Comparison of ENCODE assay signal across 15 cellular contexts in the genomic region with DNA sequence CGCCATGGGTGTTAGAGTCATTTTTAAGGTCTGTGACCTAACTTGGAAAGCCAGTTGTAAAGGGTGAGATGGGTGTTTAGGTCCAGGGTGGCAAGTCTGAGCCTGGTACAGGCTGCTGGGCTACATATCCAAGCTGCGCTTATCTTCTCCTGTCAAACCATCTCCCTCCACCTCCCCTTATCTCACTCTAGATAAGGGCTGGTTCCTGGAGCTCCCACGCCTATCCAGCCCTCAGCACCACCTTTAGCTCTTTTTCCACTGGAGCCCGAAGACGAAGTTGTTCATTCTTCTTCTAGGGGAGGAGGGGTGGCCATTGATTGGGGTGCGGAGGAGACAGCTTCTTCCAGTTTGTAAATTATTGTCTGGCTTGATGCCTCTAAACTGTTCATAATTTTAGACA. TPM values are rescaled to one million over a fixed set of nuclear protein-coding genes. Genes with fewer than 3 reads are reported as not detected.
DNase-seq lines count a peak whose midpoint lies in the region; ATAC-seq, FAIRE-seq and TF ChIP-seq lines count a peak whose summit lies in the region.
"Had no signal": no experiment of that assay in that cellular context is flagged by ENCODE, and none has a peak within 500 bp of the region (broad histone marks: within the 10 kb centered on the region; RNA-seq: fewer than 3 reads in every experiment).

No MANE protein-coding gene starts in this region.

- no peaks in the 10 kb centered on the region for H3K9me3 Mint-ChIP-seq in T-helper 2 cell treated with Interferon-gamma antibody and Interleukin-4, amounts not matched to agents 5 μg/mL and 100 μg/mL, for 36 hours
- H3K9me3 Mint-ChIP-seq: GM23338 had no signal

- no peaks in the 10 kb centered on the region for H3K79me2 ChIP-seq in parathyroid adenoma

- no peak overlapping the region for H3K9ac ChIP-seq in parathyroid adenoma
- H3K9ac ChIP-seq: BLaER1 had no signal

- H2AFZ ChIP-seq in parathyroid adenoma: peak overlapping the region; percentile 7
- H2AFZ ChIP-seq: GM23338 had no signal

- CTCF ChIA-PET in A549 (lab: Yijun Ruan, JAX): interaction anchor here (0.6 to 5.7 kb wide), 14 partner anchors 11 to 257 kb away, joined by 3 to 45 read pairs (median 4); no protein-coding TSS in a partner anchor

- H3K4me1 ChIP-seq in A549 (peaks cover 44% of the 10 kb centered on the region), RWPE2 (ENCODE audit: insufficient read depth, poor library complexity, severe bottlenecking) (peaks cover 23% of the 10 kb centered on the region), gastroesophageal sphincter (peaks cover 29 to 95% (median 50%) of the 10 kb centered on the region in 3 donors), parathyroid adenoma (no peaks in the 10 kb centered on the region)

- H3K9me3 ChIP-seq in A549 (no peaks in the 10 kb centered on the region), RWPE2 (ENCODE audit: severe bottlenecking) (no peaks in the 10 kb centered on the region), gastroesophageal sphincter (no peaks in the 10 kb centered on the region), parathyroid adenoma (ENCODE audit: control insufficient read depth, low read length) (no peaks in the 10 kb centered on the region)
- H3K9me3 ChIP-seq: BLaER1 had no signal

- H3K27me3 Mint-ChIP-seq in T-helper 2 cell treated with Interferon-gamma antibody and Interleukin-4, amounts not matched to agents 5 μg/mL and 100 μg/mL, for 36 hours (ENCODE audit: low read depth): no peaks in the 10 kb centered on the region

- H3K27ac ChIP-seq in A549 (peak overlapping the region; percentile 72 to 90), RWPE2 (ENCODE audit: poor library complexity, severe bottlenecking) (peak overlapping the region; percentile 99), gastroesophageal sphincter (peak overlapping the region; percentile 84 to 93 (median 90)), parathyroid adenoma (no peak overlapping the region)
- H3K27ac ChIP-seq: BLaER1, VCaP had no signal

- no peak for TF ChIP-seq POLR2A in A549 (IDR thresholded peaks at IDR 0.05; ENCODE audit: low read length)
- no peak for TF ChIP-seq POLR2A in gastroesophageal sphincter (IDR thresholded peaks at IDR 0.05)
- TF ChIP-seq POLR2A in lower leg skin (IDR thresholded peaks at IDR 0.05): no peak

- H3K36me3 ChIP-seq in RWPE2 (ENCODE audit: low read depth): peaks cover 87% of the 10 kb centered on the region
- peaks cover 0 to 21% of the 10 kb centered on the region in 2 donors for H3K36me3 ChIP-seq in gastroesophageal sphincter
- H3K36me3 ChIP-seq in parathyroid adenoma (ENCODE audit: control insufficient read depth, insufficient read depth, low read length): no peaks in the 10 kb centered on the region
- H3K36me3 ChIP-seq: BLaER1 had no signal

- H3K27me3 ChIP-seq in RWPE2 (ENCODE audit: insufficient read depth, poor library complexity, severe bottlenecking): no peaks in the 10 kb centered on the region
- H3K27me3 ChIP-seq in gastroesophageal sphincter: no peaks in the 10 kb centered on the region
- no peaks in the 10 kb centered on the region for H3K27me3 ChIP-seq in parathyroid adenoma (ENCODE audit: control insufficient read depth, insufficient read depth, low read length)
- H3K27me3 ChIP-seq: BLaER1 had no signal

- 88% methylated on average over 6 of the region's 6 CpGs for WGBS in A549 (ENCODE audit: missing lambda C conversion rate)
- 40 to 68% methylated on average over 1 to 5 of the region's 6 CpGs for WGBS in gastroesophageal sphincter (ENCODE audit: low coverage in 1 of 2), 2 donors
- 46 to 59% methylated on average over 6 of the region's 6 CpGs for WGBS in lower leg skin, 2 donors

- intact Hi-C loops in lower leg skin (cut with DNase I; ENCODE audit: low total_unique reads): no loop called here

- H3K36me3 Mint-ChIP-seq in T-helper 2 cell treated with Interferon-gamma antibody and Interleukin-4, amounts not matched to agents 5 μg/mL and 100 μg/mL, for 36 hours (ENCODE audit: low read depth): peaks cover 28% of the 10 kb centered on the region

- no peak for FAIRE-seq in A549 (lab: Jason Lieb, UNC)

- no peak overlapping the region for H3K4me3 Mint-ChIP-seq in T-helper 2 cell treated with Interferon-gamma antibody and Interleukin-4, amounts not matched to agents 5 μg/mL and 100 μg/mL, for 36 hours
- H3K4me3 Mint-ChIP-seq: GM23338 had no signal

- DNase-seq in A549 (ENCODE audit: low read depth in 1 of 2, low spot score in 1 of 2) (no peak), RWPE2 (ENCODE audit: low spot score) (no peak), NCI-H748 (lab: John Stamatoyannopoulos, UW; ENCODE audit: unreplicated experiment) (no peak), lower leg skin (ENCODE audit: low spot score in 2 of 2) (no peak), G401 (ENCODE audit: low spot score) (no peak)
- DNase-seq in T-helper 2 cell treated with Interferon-gamma antibody and Interleukin-4, amounts not matched to agents 5 μg/mL and 100 μg/mL, for 36 hours (ENCODE audit: low spot score): no peak
- DNase-seq: activated naive CD4-positive, alpha-beta T cell treated with anti-CD3 and anti-CD28 coated beads, Interleukin-2, amount 50 U/mL, for 16 hours; effector memory CD4-positive, alpha-beta T cell; NCI-H187 had no signal

- no peak overlapping the region for H3K27ac Mint-ChIP-seq in T-helper 2 cell treated with Interferon-gamma antibody and Interleukin-4, amounts not matched to agents 5 μg/mL and 100 μg/mL, for 36 hours
- H3K27ac Mint-ChIP-seq: GM23338 had no signal

- peaks cover 66% of the 10 kb centered on the region for H3K4me1 Mint-ChIP-seq in T-helper 2 cell treated with Interferon-gamma antibody and Interleukin-4, amounts not matched to agents 5 μg/mL and 100 μg/mL, for 36 hours (ENCODE audit: low read depth)
- H3K4me1 Mint-ChIP-seq: GM23338 had no signal

- H3K4me2 ChIP-seq in A549 (peak overlapping the region; percentile 50), parathyroid adenoma (ENCODE audit: low read length) (no peak overlapping the region)
- H3K4me2 ChIP-seq: BLaER1, GM23338 had no signal

- TF ChIP-seq CTCF in A549 (IDR thresholded peaks at IDR 0.05) (no peak), RWPE2 (IDR thresholded peaks at IDR 0.05; ENCODE audit: poor library complexity, severe bottlenecking) (no peak), gastroesophageal sphincter (IDR thresholded peaks at IDR 0.05) (no peak), parathyroid adenoma (IDR thresholded peaks at IDR 0.05) (no peak), lower leg skin (IDR thresholded peaks at IDR 0.05) (no peak)

- TF ChIP-seq EP300 in A549 (IDR thresholded peaks at IDR 0.05): no peak
- no peak for TF ChIP-seq EP300 in gastroesophageal sphincter (IDR thresholded peaks at IDR 0.05)

- no peak for TF ChIP-seq RAD21 in A549 (conservative IDR thresholded peaks at IDR 0.05 in 1 of 2, IDR thresholded peaks at IDR 0.05 in 1 of 2)

- in situ Hi-C loops in G401 (cut with HindIII; ENCODE audit: low sequenced_read_pairs): no loop called here

- POLR2A ChIA-PET in A549 (lab: Yijun Ruan, JAX): no interaction called here

- H3K4me3 ChIP-seq in A549 (no peak overlapping the region), RWPE2 (ENCODE audit: severe bottlenecking) (no peak overlapping the region), gastroesophageal sphincter (no peak overlapping the region), parathyroid adenoma (ENCODE audit: low read depth, low read length) (no peak overlapping the region), lower leg skin (ENCODE audit: low read depth, poor library complexity, severe bottlenecking) (no peak overlapping the region)
- H3K4me3 ChIP-seq: BLaER1, GM23338 had no signal

- ATAC-seq in A549: no peak
- ATAC-seq in RWPE2 (ENCODE audit: low read depth): no peak
- ATAC-seq in gastroesophageal sphincter: no peak
- ATAC-seq: GM23338 had no signal

TF ChIP-seq in A549, 52 proteins besides CTCF, POLR2A, EP300 and RAD21:
- no peak for TF ChIP-seq MAFK (IDR thresholded peaks at IDR 0.05; ENCODE audit: partially characterized antibody)
- TF ChIP-seq MYC (IDR thresholded peaks at IDR 0.05; ENCODE audit: borderline replicate concordance, low read length): no peak
- TF ChIP-seq ZSCAN20 (CRISPR knock-in tag; IDR thresholded peaks at IDR 0.05): no peak
- TF ChIP-seq SMC3 (IDR thresholded peaks at IDR 0.05): no peak
- TF ChIP-seq JUN (IDR thresholded peaks at IDR 0.05): no peak
- no peak for TF ChIP-seq HOXB5 (CRISPR knock-in tag; IDR thresholded peaks at IDR 0.05)
- TF ChIP-seq HOXB13 (CRISPR knock-in tag; IDR thresholded peaks at IDR 0.05; ENCODE audit: low read depth): no peak
- TF ChIP-seq ESRRA (IDR thresholded peaks at IDR 0.05; ENCODE audit: borderline replicate concordance, low read length): no peak
- TF ChIP-seq KDM5A (IDR thresholded peaks at IDR 0.05): no peak
TF ChIP-seq in A549: peak in this region for 0.

RNA-seq across cellular contexts. Expression of a gene that starts 48.5 kb away (rescaled TPM):
- polyA plus RNA-seq in A549 (2011; rRNA removed) (42.1 and 52.4 TPM in 2 replicates), A549 (2017; fragmentation: RNase III; extraction: RNeasy Plus Mini Kit Qiagen cat#74134 plus additional on column Dnase treatment) (39.8 to 43.6 TPM (median 43.5 TPM) in 3 replicates)
- polyA plus RNA-seq in A549 (2012; cell fraction: cytosol; rRNA removed): 19.3 and 22.9 TPM in 2 replicates
- 25.5 and 31.9 TPM in 2 replicates for polyA plus RNA-seq in A549 (2012; cell fraction: nucleus; rRNA removed)
- 104 and 112 TPM in 2 replicates for polyA minus RNA-seq in A549 (2011; rRNA and poly(A)+ RNA removed)
- total RNA-seq in gastroesophageal sphincter (100 to 1,000 TPM; 196 to 550 (median 237) TPM), lower leg skin (100 to 1,000 TPM; 117 to 238 (median 145) TPM)
- total RNA-seq in G401 (2014; rRNA removed; shearing (Covaris generic)): 12.6 and 21.1 TPM in 2 replicates
- total RNA-seq: OCI-LY7 had no signal
